Comparison of ENCODE assay signal across 1 cellular context in the genomic region with DNA sequence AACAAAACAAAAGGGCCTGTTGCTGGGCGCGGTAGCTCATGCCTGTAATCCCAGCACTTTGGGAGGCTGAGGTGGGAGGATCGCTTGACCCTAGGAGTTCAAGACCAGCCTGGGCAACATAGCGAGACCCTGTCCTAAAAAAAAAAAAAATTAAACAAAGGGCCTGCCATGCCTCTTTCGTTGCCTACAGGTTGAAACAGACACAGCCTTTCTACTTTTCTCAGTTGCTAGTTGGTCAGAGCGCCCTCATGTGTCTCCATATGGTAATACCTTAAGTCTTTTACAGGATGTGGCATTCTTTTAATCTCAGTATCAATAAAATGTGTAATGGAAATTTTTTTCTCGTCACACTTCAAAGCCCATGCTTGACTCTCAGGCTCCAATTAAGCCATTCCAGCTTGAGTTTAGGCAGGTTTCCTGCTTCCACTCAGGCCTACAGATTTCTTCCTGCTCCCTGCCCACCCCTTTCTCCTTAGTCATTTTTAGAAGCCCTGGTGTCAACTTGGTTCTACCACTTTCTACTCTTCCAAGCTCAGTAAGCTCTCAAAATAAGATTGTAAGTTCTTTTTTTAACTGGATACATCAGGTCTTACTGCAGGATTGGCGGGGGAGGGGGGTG.
TF ChIP-seq lines count a peak whose summit lies in the region.

No MANE protein-coding gene starts in this region.

TF ChIP-seq in HepG2, 621 proteins besides CTCF, POLR2A, EP300 and RAD21:
- no peak for TF ChIP-seq CBFB (CRISPR knock-in tag; IDR thresholded peaks at IDR 0.05)
- TF ChIP-seq TRIM24 (CRISPR knock-in tag; IDR thresholded peaks at IDR 0.05), result no peak
- peak; percentile 18; the same call in 1 of the 2 replicates for TF ChIP-seq ARID3A (IDR thresholded peaks at IDR 0.05; ENCODE audit: low read depth, low read length)
- peak; percentile 28; the same call in 1 of the 2 replicates for TF ChIP-seq SMC3 (IDR thresholded peaks at IDR 0.05; ENCODE audit: low read length)
- TF ChIP-seq ZNF121 (CRISPR knock-in tag; IDR thresholded peaks at IDR 0.05), result no peak
- TF ChIP-seq ZNF724P (CRISPR knock-in tag; IDR thresholded peaks at IDR 0.05; ENCODE audit: borderline replicate concordance), result no peak
- no peak for TF ChIP-seq ZNF841 (CRISPR knock-in tag; IDR thresholded peaks at IDR 0.05; ENCODE audit: borderline replicate concordance)
- no peak for TF ChIP-seq AKAP8 (CRISPR knock-in tag; IDR thresholded peaks at IDR 0.05)
- TF ChIP-seq, protein P1, sequence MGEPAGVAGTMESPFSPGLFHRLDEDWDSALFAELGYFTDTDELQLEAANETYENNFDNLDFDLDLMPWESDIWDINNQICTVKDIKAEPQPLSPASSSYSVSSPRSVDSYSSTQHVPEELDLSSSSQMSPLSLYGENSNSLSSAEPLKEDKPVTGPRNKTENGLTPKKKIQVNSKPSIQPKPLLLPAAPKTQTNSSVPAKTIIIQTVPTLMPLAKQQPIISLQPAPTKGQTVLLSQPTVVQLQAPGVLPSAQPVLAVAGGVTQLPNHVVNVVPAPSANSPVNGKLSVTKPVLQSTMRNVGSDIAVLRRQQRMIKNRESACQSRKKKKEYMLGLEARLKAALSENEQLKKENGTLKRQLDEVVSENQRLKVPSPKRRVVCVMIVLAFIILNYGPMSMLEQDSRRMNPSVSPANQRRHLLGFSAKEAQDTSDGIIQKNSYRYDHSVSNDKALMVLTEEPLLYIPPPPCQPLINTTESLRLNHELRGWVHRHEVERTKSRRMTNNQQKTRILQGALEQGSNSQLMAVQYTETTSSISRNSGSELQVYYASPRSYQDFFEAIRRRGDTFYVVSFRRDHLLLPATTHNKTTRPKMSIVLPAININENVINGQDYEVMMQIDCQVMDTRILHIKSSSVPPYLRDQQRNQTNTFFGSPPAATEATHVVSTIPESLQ (CRISPR knock-in tag; conservative IDR thresholded peaks at IDR 0.05), result no peak
- no peak for TF ChIP-seq DNMT3B (CRISPR knock-in tag; conservative IDR thresholded peaks at IDR 0.05)
